8 cellular contexts compared by ENCODE assay signal in genomic region chr19:4367781-4368127, GRCh38. TPM values are rescaled to one million over a fixed set of nuclear protein-coding genes. Genes with fewer than 3 reads are reported as not detected.
DNase-seq lines count a peak whose midpoint lies in the region; ATAC-seq and TF ChIP-seq lines count a peak whose summit lies in the region.

No MANE protein-coding gene starts in this region.

- H3K27me3 Mint-ChIP-seq in activated naive CD4-positive, alpha-beta T cell treated with anti-CD3 and anti-CD28 coated beads for 36 hours (ENCODE audit: low read depth) = no peaks in the 10 kb centered on the region

- WGBS in mesenchymal stem cell = 96% methylated on average over 13 of the region's 13 CpGs
- 43 to 64% methylated on average over 7 to 13 of the region's 13 CpGs for WGBS in tibial nerve, 2 donors

- H3K9ac ChIP-seq in mesenchymal stem cell (ENCODE audit: low read length) = peak overlapping the region; percentile 81

- no peak for DNase-seq in activated naive CD4-positive, alpha-beta T cell treated with anti-CD3 and anti-CD28 coated beads for 36 hours
- DNase-seq in activated naive CD4-positive, alpha-beta T cell treated with anti-CD3 and anti-CD28 coated beads, Interleukin-2, amount 50 U/mL, for 16 hours = no peak
- no peak for DNase-seq in mesenchymal stem cell
- no peak for DNase-seq in tibial nerve (ENCODE audit: low spot score in 2 of 2)
- DNase-seq in NCI-H1092 treated with DMSO at 0.1 percent for 48 hours (lab: John Stamatoyannopoulos, UW) = no peak
- no peak for DNase-seq in DMS 273 (lab: John Stamatoyannopoulos, UW; ENCODE audit: unreplicated experiment)

- peaks cover 36% of the 10 kb centered on the region for H3K4me1 Mint-ChIP-seq in activated naive CD4-positive, alpha-beta T cell treated with anti-CD3 and anti-CD28 coated beads for 36 hours (ENCODE audit: low read depth)

- peak overlapping the region; percentile 11 for H2AK5ac ChIP-seq in mesenchymal stem cell (ENCODE audit: low read length, severe bottlenecking)

- H3K4me3 Mint-ChIP-seq in activated naive CD4-positive, alpha-beta T cell treated with anti-CD3 and anti-CD28 coated beads for 36 hours = no peak overlapping the region

- H2BK12ac ChIP-seq in mesenchymal stem cell (ENCODE audit: low read length in 2 of 2) = no peak overlapping the region

- H3K79me1 ChIP-seq in mesenchymal stem cell (replicated peaks; ENCODE audit: low read length, poor library complexity, severe bottlenecking) = peaks cover 41% of the 10 kb centered on the region

- peak overlapping the region in 1 of 2 experiments; percentile 30 for H3K4ac ChIP-seq in mesenchymal stem cell (ENCODE audit: low read depth in 1 of 2, low read length in 2 of 2)

- H3K27ac Mint-ChIP-seq in activated naive CD4-positive, alpha-beta T cell treated with anti-CD3 and anti-CD28 coated beads for 36 hours = peak overlapping the region; percentile 75

- TF ChIP-seq CTCF in tibial nerve (IDR thresholded peaks at IDR 0.05) = no peak

- no peak overlapping the region for H4K91ac ChIP-seq in mesenchymal stem cell (ENCODE audit: low read length)

- peaks cover 68% of the 10 kb centered on the region for H3K4me1 ChIP-seq in mesenchymal stem cell (ENCODE audit: control insufficient read depth, insufficient read depth, low read depth, low read length)
- peaks cover 0 to 69% (median 55%) of the 10 kb centered on the region in 4 donors for H3K4me1 ChIP-seq in tibial nerve

- peaks cover 2% of the 10 kb centered on the region for H3K36me3 Mint-ChIP-seq in activated naive CD4-positive, alpha-beta T cell treated with anti-CD3 and anti-CD28 coated beads for 36 hours (ENCODE audit: low read depth)

- H3K36me3 ChIP-seq in mesenchymal stem cell (ENCODE audit: control insufficient read depth in 1 of 2, insufficient read depth in 2 of 2, low read depth in 1 of 2, low read length in 2 of 2) = peaks cover 52 to 76% of the 10 kb centered on the region in 2 experiments
- H3K36me3 ChIP-seq in tibial nerve = peaks cover 3 to 40% (median 24%) of the 10 kb centered on the region in 3 donors

- H2BK5ac ChIP-seq in mesenchymal stem cell (ENCODE audit: low read depth, low read length, poor library complexity, severe bottlenecking) = no peak overlapping the region

- no peak for ATAC-seq in HG02763 (IDR thresholded peaks at IDR 0.05; ENCODE audit: unreplicated experiment)

- H3K4me3 ChIP-seq in mesenchymal stem cell (ENCODE audit: insufficient read depth in 1 of 2, low read depth in 1 of 2, low read length in 2 of 2) (peak overlapping the region in 1 of 2 experiments; percentile 8), tibial nerve (no peak overlapping the region)

- H3K9me3 Mint-ChIP-seq in activated naive CD4-positive, alpha-beta T cell treated with anti-CD3 and anti-CD28 coated beads for 36 hours = no peaks in the 10 kb centered on the region

- no peak for TF ChIP-seq POLR2A in tibial nerve (IDR thresholded peaks at IDR 0.05)

- no peak overlapping the region for H3K14ac ChIP-seq in mesenchymal stem cell (ENCODE audit: low read length in 2 of 2)

- H4K8ac ChIP-seq in mesenchymal stem cell (ENCODE audit: low read length) = no peak overlapping the region

- no peak overlapping the region for H2BK120ac ChIP-seq in mesenchymal stem cell (ENCODE audit: low read depth, low read length)

- peak overlapping the region; percentile 34 for H3K27ac ChIP-seq in angular gyrus (ENCODE audit: low read depth, low read length)
- no peak overlapping the region for H3K27ac ChIP-seq in mesenchymal stem cell (ENCODE audit: low read length, poor library complexity, severe bottlenecking)
- peak overlapping the region in 3 of 4 donors; percentile 86 to 100 (median 92) for H3K27ac ChIP-seq in tibial nerve

- no peak overlapping the region for H2AFZ ChIP-seq in mesenchymal stem cell (ENCODE audit: low read depth, low read length)

- no peak for TF ChIP-seq EP300 in tibial nerve (IDR thresholded peaks at IDR 0.05)

- intact Hi-C loops in activated naive CD4-positive, alpha-beta T cell treated with anti-CD3 and anti-CD28 coated beads for 36 hours (cut with micrococcal nuclease) = no loop called here

- no peaks in the 10 kb centered on the region for H3K9me3 ChIP-seq in mesenchymal stem cell (ENCODE audit: control insufficient read depth, low read length)
- no peaks in the 10 kb centered on the region for H3K9me3 ChIP-seq in tibial nerve

- no peak overlapping the region for H3K23ac ChIP-seq in mesenchymal stem cell (ENCODE audit: low read length in 2 of 2)

- CTCF ChIA-PET in activated naive CD4-positive, alpha-beta T cell treated with anti-CD3 and anti-CD28 coated beads for 36 hours (lab: Charles Lee) = interaction anchor here (0.6 to 1.3 kb wide), 2 partner anchors 15 to 91 kb away, joined by 4 to 6 read pairs; no protein-coding TSS in a partner anchor

- H3K18ac ChIP-seq in mesenchymal stem cell (ENCODE audit: low read depth in 1 of 2, low read length in 2 of 2) = no peak overlapping the region

- H2BK15ac ChIP-seq in mesenchymal stem cell (ENCODE audit: low read depth, poor library complexity, severe bottlenecking) = no peak overlapping the region

- H3K27me3 ChIP-seq in mesenchymal stem cell (ENCODE audit: control insufficient read depth in 1 of 2, insufficient read depth in 1 of 2, low read length in 2 of 2) = no peaks in the 10 kb centered on the region
- no peaks in the 10 kb centered on the region for H3K27me3 ChIP-seq in tibial nerve

- no peak overlapping the region for H3K4me2 ChIP-seq in mesenchymal stem cell (ENCODE audit: low read length, poor library complexity, severe bottlenecking)

RNA-seq across cellular contexts. Expression of gene MPND, which starts 24.4 kb away (rescaled TPM):
- 10 to 100 TPM; 16.3 to 18.6 TPM for total RNA-seq in activated naive CD4-positive, alpha-beta T cell treated with anti-CD3 and anti-CD28 coated beads for 36 hours
- 6.9 TPM for polyA plus RNA-seq in mesenchymal stem cell (2013, experiment 1 of 2)
- polyA plus RNA-seq in mesenchymal stem cell (2013, experiment 2 of 2) = 6.1 TPM
- total RNA-seq in tibial nerve = 10 to 100 TPM in 1 of 4 donors, 1 to 10 TPM in 3; 2.2 to 13.2 (median 6.6) TPM

RNA-seq across cellular contexts. Expression of gene STAP2, which starts 29.1 kb away (rescaled TPM):
- total RNA-seq in activated naive CD4-positive, alpha-beta T cell treated with anti-CD3 and anti-CD28 coated beads for 36 hours = 10 to 100 TPM in 1 of 2 experiments, 1 to 10 TPM in 1; 8.1 to 10.7 TPM
- polyA plus RNA-seq in mesenchymal stem cell (2013, experiment 1 of 2) = 2.0 TPM
- 2.5 TPM for polyA plus RNA-seq in mesenchymal stem cell (2013, experiment 2 of 2)
- total RNA-seq in tibial nerve = 1 to 10 TPM in 3 of 4 donors, not detected in 1; 3.1 to 6.0 (median 4.8) TPM

RNA-seq across cellular contexts. Expression of gene SH3GL1, which starts 32.6 kb away (rescaled TPM):
- 10 to 100 TPM; 31.7 to 32.1 TPM for total RNA-seq in activated naive CD4-positive, alpha-beta T cell treated with anti-CD3 and anti-CD28 coated beads for 36 hours
- 108 TPM for polyA plus RNA-seq in mesenchymal stem cell (2013, experiment 1 of 2)
- polyA plus RNA-seq in mesenchymal stem cell (2013, experiment 2 of 2) = 106 TPM
- total RNA-seq in tibial nerve = 10 to 100 TPM; 35.0 to 64.8 (median 52.9) TPM

RNA-seq across cellular contexts. Expression of gene CHAF1A, which starts 34.7 kb away (rescaled TPM):
- total RNA-seq in activated naive CD4-positive, alpha-beta T cell treated with anti-CD3 and anti-CD28 coated beads for 36 hours = 10 to 100 TPM; 57.3 to 65.1 TPM
- 7.6 TPM for polyA plus RNA-seq in mesenchymal stem cell (2013, experiment 1 of 2)
- polyA plus RNA-seq in mesenchymal stem cell (2013, experiment 2 of 2) = 6.3 TPM
- total RNA-seq in tibial nerve = 10 to 100 TPM in 1 of 4 donors, 1 to 10 TPM in 3; 4.9 to 18.6 (median 8.1) TPM
